In the genomic region with DNA sequence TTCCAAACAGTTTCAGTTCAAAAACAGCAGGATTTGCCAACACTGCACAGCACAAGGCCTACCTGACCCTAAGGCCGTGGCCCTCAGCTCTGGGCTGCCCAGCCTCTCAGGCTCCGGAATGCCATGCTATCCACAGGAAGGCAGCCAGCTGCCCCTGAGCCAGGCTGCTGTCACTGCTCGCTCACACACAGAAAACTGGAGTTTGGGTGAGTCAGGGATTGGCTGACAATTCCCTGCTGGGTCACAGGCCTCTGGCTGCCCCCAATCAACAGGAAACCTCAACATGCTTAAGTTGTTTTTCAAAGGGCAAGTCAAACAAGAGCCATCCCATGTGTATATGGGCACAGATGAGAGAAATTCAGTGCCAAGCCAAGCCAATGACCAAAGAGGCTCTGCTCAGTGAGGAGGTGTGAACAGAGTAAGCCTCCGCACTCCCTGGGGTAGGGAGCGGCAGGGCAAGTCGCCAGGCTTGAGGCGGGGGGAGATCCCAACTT, we compare ENCODE assay signal across 1 cellular context.
A peak's percentile ranks its signal among the peaks of the same experiment; 100 is the strongest.
TF ChIP-seq lines count a peak whose summit lies in the region.

No MANE protein-coding gene starts in this region.

TF ChIP-seq in SK-N-SH, 30 proteins besides CTCF, POLR2A, EP300 and RAD21 (continued from another document):
- TF ChIP-seq, protein P1, sequence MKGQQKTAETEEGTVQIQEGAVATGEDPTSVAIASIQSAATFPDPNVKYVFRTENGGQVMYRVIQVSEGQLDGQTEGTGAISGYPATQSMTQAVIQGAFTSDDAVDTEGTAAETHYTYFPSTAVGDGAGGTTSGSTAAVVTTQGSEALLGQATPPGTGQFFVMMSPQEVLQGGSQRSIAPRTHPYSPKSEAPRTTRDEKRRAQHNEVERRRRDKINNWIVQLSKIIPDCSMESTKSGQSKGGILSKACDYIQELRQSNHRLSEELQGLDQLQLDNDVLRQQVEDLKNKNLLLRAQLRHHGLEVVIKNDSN (IDR thresholded peaks at IDR 0.05; ENCODE audit: borderline replicate concordance, low read depth) = no peak
- TF ChIP-seq, protein P2, sequence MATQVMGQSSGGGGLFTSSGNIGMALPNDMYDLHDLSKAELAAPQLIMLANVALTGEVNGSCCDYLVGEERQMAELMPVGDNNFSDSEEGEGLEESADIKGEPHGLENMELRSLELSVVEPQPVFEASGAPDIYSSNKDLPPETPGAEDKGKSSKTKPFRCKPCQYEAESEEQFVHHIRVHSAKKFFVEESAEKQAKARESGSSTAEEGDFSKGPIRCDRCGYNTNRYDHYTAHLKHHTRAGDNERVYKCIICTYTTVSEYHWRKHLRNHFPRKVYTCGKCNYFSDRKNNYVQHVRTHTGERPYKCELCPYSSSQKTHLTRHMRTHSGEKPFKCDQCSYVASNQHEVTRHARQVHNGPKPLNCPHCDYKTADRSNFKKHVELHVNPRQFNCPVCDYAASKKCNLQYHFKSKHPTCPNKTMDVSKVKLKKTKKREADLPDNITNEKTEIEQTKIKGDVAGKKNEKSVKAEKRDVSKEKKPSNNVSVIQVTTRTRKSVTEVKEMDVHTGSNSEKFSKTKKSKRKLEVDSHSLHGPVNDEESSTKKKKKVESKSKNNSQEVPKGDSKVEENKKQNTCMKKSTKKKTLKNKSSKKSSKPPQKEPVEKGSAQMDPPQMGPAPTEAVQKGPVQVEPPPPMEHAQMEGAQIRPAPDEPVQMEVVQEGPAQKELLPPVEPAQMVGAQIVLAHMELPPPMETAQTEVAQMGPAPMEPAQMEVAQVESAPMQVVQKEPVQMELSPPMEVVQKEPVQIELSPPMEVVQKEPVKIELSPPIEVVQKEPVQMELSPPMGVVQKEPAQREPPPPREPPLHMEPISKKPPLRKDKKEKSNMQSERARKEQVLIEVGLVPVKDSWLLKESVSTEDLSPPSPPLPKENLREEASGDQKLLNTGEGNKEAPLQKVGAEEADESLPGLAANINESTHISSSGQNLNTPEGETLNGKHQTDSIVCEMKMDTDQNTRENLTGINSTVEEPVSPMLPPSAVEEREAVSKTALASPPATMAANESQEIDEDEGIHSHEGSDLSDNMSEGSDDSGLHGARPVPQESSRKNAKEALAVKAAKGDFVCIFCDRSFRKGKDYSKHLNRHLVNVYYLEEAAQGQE (IDR thresholded peaks at IDR 0.05; ENCODE audit: low read depth, low read length) = peak; percentile 45; the same call in 1 of the 2 replicates
- TF ChIP-seq EZH2phosphoT487 (IDR thresholded peaks at IDR 0.05; ENCODE audit: borderline replicate concordance, low read depth) (no peak), ZBTB33 (IDR thresholded peaks at IDR 0.05; ENCODE audit: borderline replicate concordance, low read depth) (no peak), CHD2 (IDR thresholded peaks at IDR 0.05; ENCODE audit: low read length, partially characterized antibody) (no peak), TCF12 (IDR thresholded peaks at IDR 0.05) (peak; percentile 94), YY1 (IDR thresholded peaks at IDR 0.05; ENCODE audit: low read depth) (no peak), SMC3 (IDR thresholded peaks at IDR 0.05; ENCODE audit: low read depth, low read length) (no peak), PBX3 (IDR thresholded peaks at IDR 0.05) (peak; percentile 80), FOXJ3 (CRISPR knock-in tag; IDR thresholded peaks at IDR 0.05) (no peak), TAF1 (IDR thresholded peaks at IDR 0.05; ENCODE audit: borderline replicate concordance, low read depth, low read length) (no peak), GABPA (IDR thresholded peaks at IDR 0.05; ENCODE audit: low read depth) (no peak; the same call in 1 of the 2 replicates), NFIC (IDR thresholded peaks at IDR 0.05; ENCODE audit: borderline replicate concordance) (peak; percentile 93), NRF1 (IDR thresholded peaks at IDR 0.05; ENCODE audit: low read depth, low read length) (no peak), TEAD4 (IDR thresholded peaks at IDR 0.05; ENCODE audit: borderline replicate concordance, insufficient read depth) (peak; percentile 69), RCOR1 (IDR thresholded peaks at IDR 0.05; ENCODE audit: low read length) (no peak), POLR2AphosphoS5 (IDR thresholded peaks at IDR 0.05; ENCODE audit: low read depth, low read length) (peak; percentile 42; the same call in 1 of the 2 replicates), FOSL2 (IDR thresholded peaks at IDR 0.05; ENCODE audit: borderline replicate concordance, low read depth) (peak; percentile 79; the same call in 1 of the 2 replicates), RXRA (IDR thresholded peaks at IDR 0.05; ENCODE audit: borderline replicate concordance, low read depth) (peak; percentile 98), SIN3A (IDR thresholded peaks at IDR 0.05; ENCODE audit: borderline replicate concordance, low read depth, low read length) (peak; percentile 79; the same call in 1 of the 2 replicates), FOXM1 (IDR thresholded peaks at IDR 0.05; ENCODE audit: low read depth) (no peak), MEF2A (IDR thresholded peaks at IDR 0.05; ENCODE audit: borderline replicate concordance, low read depth) (peak; percentile 19; the same call in 1 of the 2 replicates), JUND (IDR thresholded peaks at IDR 0.05) (peak; percentile 78)
- TF ChIP-seq, protein P3, sequence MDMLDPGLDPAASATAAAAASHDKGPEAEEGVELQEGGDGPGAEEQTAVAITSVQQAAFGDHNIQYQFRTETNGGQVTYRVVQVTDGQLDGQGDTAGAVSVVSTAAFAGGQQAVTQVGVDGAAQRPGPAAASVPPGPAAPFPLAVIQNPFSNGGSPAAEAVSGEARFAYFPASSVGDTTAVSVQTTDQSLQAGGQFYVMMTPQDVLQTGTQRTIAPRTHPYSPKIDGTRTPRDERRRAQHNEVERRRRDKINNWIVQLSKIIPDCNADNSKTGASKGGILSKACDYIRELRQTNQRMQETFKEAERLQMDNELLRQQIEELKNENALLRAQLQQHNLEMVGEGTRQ (IDR thresholded peaks at IDR 0.05; ENCODE audit: borderline replicate concordance, low read depth, low read length) = no peak
TF ChIP-seq in SK-N-SH: peak in this region for 12.
